ENCODE assay signal across 8 cellular contexts in the genomic region with DNA sequence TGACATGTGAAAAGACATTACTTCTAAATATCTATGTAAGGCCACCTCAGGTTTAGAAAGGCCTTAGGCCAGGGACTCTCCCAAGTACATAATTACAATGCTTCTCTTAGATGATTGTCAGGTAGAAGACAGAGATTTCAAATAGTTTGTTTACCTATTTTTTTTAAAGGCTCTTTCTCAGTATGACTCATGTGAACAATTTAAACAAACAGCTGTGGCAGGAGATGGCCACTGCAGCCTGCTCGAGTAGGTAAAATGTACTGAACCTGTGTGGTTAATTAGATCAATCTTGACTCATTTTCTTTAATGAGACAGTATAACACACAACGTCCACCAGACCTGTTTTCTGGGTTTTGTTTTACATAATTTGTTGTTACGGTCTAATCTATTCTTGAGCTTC. TPM values are rescaled to one million over a fixed set of nuclear protein-coding genes. Genes with fewer than 3 reads are reported as not detected.
A peak's percentile ranks its signal among the peaks of the same experiment; 100 is the strongest.
DNase-seq lines count a peak whose midpoint lies in the region; ATAC-seq and TF ChIP-seq lines count a peak whose summit lies in the region.

No MANE protein-coding gene starts in this region.

- H3K9me3 Mint-ChIP-seq in stimulated activated naive CD8-positive, alpha-beta T cell treated with anti-CD3 and anti-CD28 coated beads, Interleukin-15, Interleukin-2, amounts not matched to agents 100 ng/mL and 50 ng/mL, for 24 hours: no peaks in the 10 kb centered on the region

- no peak for ATAC-seq in stimulated activated naive CD8-positive, alpha-beta T cell treated with anti-CD3 and anti-CD28 coated beads, Interleukin-15, Interleukin-2, amounts not matched to agents 100 U/mL and 50 U/mL, for 24 hours
- peak; percentile 95 for ATAC-seq in HG02973 (IDR thresholded peaks at IDR 0.05; ENCODE audit: unreplicated experiment)

- DNase-seq in stimulated activated naive CD8-positive, alpha-beta T cell treated with anti-CD3 and anti-CD28 coated beads, Interleukin-15, Interleukin-2, amounts not matched to agents 100 U/mL and 50 U/mL, for 24 hours: no peak
- DNase-seq in NCI-H2196 (lab: John Stamatoyannopoulos, UW; ENCODE audit: unreplicated experiment): peak; percentile 16
- peak; percentile 67 for DNase-seq in epithelial cell of esophagus (ENCODE audit: low read depth)
- no peak for DNase-seq in SJCRH30
- no peak for DNase-seq in Ammon's horn (ENCODE audit: low spot score)
- no peak for DNase-seq in occipital lobe (lab: John Stamatoyannopoulos, UW)

- H3K4me3 ChIP-seq in epithelial cell of esophagus (ENCODE audit: low read length) (no peak overlapping the region), SJCRH30 (no peak overlapping the region)

- peak overlapping the region; percentile 69 for H3K4me3 Mint-ChIP-seq in stimulated activated naive CD8-positive, alpha-beta T cell treated with anti-CD3 and anti-CD28 coated beads, Interleukin-15, Interleukin-2, amounts not matched to agents 100 ng/mL and 50 ng/mL, for 24 hours

- peaks cover 15% of the 10 kb centered on the region for H3K36me3 Mint-ChIP-seq in stimulated activated naive CD8-positive, alpha-beta T cell treated with anti-CD3 and anti-CD28 coated beads, Interleukin-15, Interleukin-2, amounts not matched to agents 100 ng/mL and 50 ng/mL, for 24 hours (ENCODE audit: low read depth)

- no peaks in the 10 kb centered on the region for H3K27me3 ChIP-seq in SJCRH30

- H3K27ac Mint-ChIP-seq in stimulated activated naive CD8-positive, alpha-beta T cell treated with anti-CD3 and anti-CD28 coated beads, Interleukin-15, Interleukin-2, amounts not matched to agents 100 ng/mL and 50 ng/mL, for 24 hours: peak overlapping the region; percentile 94

- no peaks in the 10 kb centered on the region for H3K4me1 ChIP-seq in SJCRH30

- H3K36me3 ChIP-seq in SJCRH30: no peaks in the 10 kb centered on the region

- no peaks in the 10 kb centered on the region for H3K9me3 ChIP-seq in SJCRH30 (replicated peaks)

- H3K27ac ChIP-seq in SJCRH30: no peak overlapping the region

- H3K27me3 Mint-ChIP-seq in stimulated activated naive CD8-positive, alpha-beta T cell treated with anti-CD3 and anti-CD28 coated beads, Interleukin-15, Interleukin-2, amounts not matched to agents 100 ng/mL and 50 ng/mL, for 24 hours: no peaks in the 10 kb centered on the region

- peaks cover 98% of the 10 kb centered on the region for H3K4me1 Mint-ChIP-seq in stimulated activated naive CD8-positive, alpha-beta T cell treated with anti-CD3 and anti-CD28 coated beads, Interleukin-15, Interleukin-2, amounts not matched to agents 100 ng/mL and 50 ng/mL, for 24 hours (ENCODE audit: low read depth)

- peak; percentile 24 for TF ChIP-seq CTCF in epithelial cell of esophagus (IDR thresholded peaks at IDR 0.05; ENCODE audit: insufficient read depth, low read depth, low read length, missing control alignments)

RNA-seq across cellular contexts. Expression of gene LEF1, which starts 50.2 kb away (rescaled TPM):
- total RNA-seq in SJCRH30 (2014; rRNA removed; shearing (Covaris generic)): 83.9 and 84.4 TPM in 2 replicates
- 6.9 TPM for total RNA-seq in occipital lobe

Comparison
In these comparisons a context has a peak if more than half of its experiments do, and no peak if none do; other contexts are left out.
1. DNase-seq: peak in NCI-H2196 (single experiment) and epithelial cell of esophagus (single experiment); none in stimulated activated naive CD8-positive, alpha-beta T cell treated with anti-CD3 and anti-CD28 coated beads, Interleukin-15, Interleukin-2, amounts not matched to agents 100 U/mL and 50 U/mL, for 24 hours (single experiment), SJCRH30 (0 of 2), Ammon's horn (single experiment) and occipital lobe (single experiment).
2. RNA of gene LEF1, which starts 50.2 kb away (total RNA-seq): 83.9 to 84.4 TPM in SJCRH30; 6.9 TPM in occipital lobe (single experiment); every median in the first group is over 10 times any median in the second.